In the genomic region with DNA sequence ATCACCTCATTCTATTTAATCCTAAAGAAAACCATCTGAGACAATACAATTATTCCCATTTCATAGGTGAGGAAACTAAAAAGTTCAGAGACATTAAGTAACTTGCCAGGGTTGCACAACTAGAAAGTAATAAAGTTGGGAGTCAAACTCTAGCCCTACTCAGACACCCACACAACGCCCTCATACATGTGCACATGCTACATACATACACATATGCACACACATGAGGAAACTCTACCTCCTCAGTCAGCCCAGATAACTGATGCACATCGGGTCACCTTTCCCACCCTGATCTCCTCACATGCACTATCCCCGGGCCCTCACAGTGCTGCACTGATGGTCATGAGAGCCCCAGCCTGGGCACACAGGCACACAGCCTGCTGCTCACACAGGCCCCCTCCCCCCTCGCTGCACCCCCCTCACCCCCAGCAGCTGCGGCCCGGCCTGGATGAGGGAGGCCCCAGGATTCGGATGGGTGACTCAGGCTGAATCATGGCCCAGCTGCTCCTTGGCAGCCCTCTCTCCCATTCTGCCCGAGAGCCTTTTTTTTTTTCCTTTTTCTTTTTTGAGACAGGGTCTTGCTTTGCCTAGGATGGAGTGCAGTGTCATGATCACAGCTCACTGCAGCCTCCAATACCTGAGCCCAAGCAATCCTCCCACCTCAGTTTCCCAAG, we compare ENCODE assay signal across 1 cellular context.
TF ChIP-seq lines count a peak whose summit lies in the region.

No MANE protein-coding gene starts in this region.

TF ChIP-seq in A549, 52 proteins besides CTCF, POLR2A, EP300 and RAD21 (continued from another document):
- TF ChIP-seq, protein P1, sequence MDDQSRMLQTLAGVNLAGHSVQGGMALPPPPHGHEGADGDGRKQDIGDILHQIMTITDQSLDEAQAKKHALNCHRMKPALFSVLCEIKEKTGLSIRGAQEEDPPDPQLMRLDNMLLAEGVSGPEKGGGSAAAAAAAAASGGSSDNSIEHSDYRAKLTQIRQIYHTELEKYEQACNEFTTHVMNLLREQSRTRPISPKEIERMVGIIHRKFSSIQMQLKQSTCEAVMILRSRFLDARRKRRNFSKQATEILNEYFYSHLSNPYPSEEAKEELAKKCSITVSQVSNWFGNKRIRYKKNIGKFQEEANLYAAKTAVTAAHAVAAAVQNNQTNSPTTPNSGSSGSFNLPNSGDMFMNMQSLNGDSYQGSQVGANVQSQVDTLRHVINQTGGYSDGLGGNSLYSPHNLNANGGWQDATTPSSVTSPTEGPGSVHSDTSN (IDR thresholded peaks at IDR 0.05), result peak; percentile 48; the same call in 1 of the 2 replicates
- TF ChIP-seq JUNB (IDR thresholded peaks at IDR 0.05) (peak; percentile 72), JUN (IDR thresholded peaks at IDR 0.05) (peak in 1 of 2 experiments; percentile 35; a peak in 1 of 5 replicates)
